8 cellular contexts compared by ENCODE assay signal in the genomic region with DNA sequence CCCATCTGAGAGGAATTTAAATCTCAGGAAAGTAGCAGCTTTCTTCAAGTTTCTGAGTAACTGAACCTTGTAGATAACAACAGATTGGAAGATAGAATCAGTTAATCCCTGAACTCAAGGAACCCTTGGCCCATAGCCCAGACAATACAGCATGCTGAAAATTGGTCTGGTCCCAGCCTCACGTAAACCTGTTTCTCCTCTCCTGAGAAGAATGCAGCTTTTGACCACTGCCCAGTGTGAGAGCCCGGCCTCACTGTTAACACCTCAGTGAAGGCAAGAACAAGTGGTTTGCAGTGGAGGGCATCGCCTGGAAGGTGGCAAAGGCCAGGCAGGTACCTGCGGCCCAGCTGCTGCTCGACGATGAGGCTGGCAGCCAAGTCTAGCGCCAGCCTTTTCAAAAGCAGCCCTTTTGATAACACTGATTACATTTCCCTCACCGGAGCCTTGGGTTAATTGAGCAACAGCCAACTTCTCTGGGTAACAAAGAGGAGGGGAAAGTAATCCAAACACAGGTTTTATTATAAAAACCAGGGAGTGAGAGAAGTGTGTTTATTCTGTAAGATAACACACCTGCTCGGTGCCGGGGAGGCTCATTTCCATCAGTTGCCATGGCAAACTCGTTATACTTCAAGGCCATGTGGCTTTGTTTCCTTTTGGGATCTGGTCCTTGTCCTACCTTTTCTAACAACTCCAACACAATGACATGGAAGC. TPM values are rescaled to one million over a fixed set of nuclear protein-coding genes. Genes with fewer than 3 reads are reported as not detected.
DNase-seq lines count a peak whose midpoint lies in the region; ATAC-seq and TF ChIP-seq lines count a peak whose summit lies in the region.

No MANE protein-coding gene starts in this region.

- peaks cover 23% of the 10 kb centered on the region for H3K36me3 Mint-ChIP-seq in MCF 10A (ENCODE audit: insufficient read depth, unreplicated experiment)

- DNase-seq in cardiac muscle cell (ENCODE audit: low read depth in 1 of 2, low spot score in 1 of 2) = peak in 1 of 2 donors; percentile 44
- no peak for DNase-seq in cardiac septum (ENCODE audit: low spot score)
- no peak for DNase-seq in MCF 10A (ENCODE audit: unreplicated experiment)
- no peak for DNase-seq in mesenchymal stem cell
- DNase-seq in NCI-H510A (lab: John Stamatoyannopoulos, UW) = no peak
- DNase-seq in SW 1271 (lab: John Stamatoyannopoulos, UW) = no peak
- no peak for DNase-seq in RPMI8226

- no TSS peak for BruUV-seq in MCF 10A (replicated peaks; lab: Mats Ljungman, UMichigan)

- H3K27ac ChIP-seq in cardiac muscle cell = peak overlapping the region; percentile 98
- peak overlapping the region; percentile 3 for H3K27ac ChIP-seq in mesenchymal stem cell (ENCODE audit: low read length, poor library complexity, severe bottlenecking)

- no peak overlapping the region for H3K4me2 ChIP-seq in mesenchymal stem cell (ENCODE audit: low read length, poor library complexity, severe bottlenecking)

- H3K79me1 ChIP-seq in mesenchymal stem cell (replicated peaks; ENCODE audit: low read length, poor library complexity, severe bottlenecking) = peaks cover 7% of the 10 kb centered on the region

- H3K36me3 ChIP-seq in cardiac muscle cell (no peaks in the 10 kb centered on the region), mesenchymal stem cell (ENCODE audit: control insufficient read depth in 1 of 2, insufficient read depth in 2 of 2, low read depth in 1 of 2, low read length in 2 of 2) (peaks cover 0 to 6% of the 10 kb centered on the region in 2 experiments)

- no peak overlapping the region for H3K4ac ChIP-seq in mesenchymal stem cell (ENCODE audit: low read depth in 1 of 2, low read length in 2 of 2)

- WGBS in mesenchymal stem cell = 83% methylated on average over 8 of the region's 11 CpGs

- no peak overlapping the region for H2BK120ac ChIP-seq in mesenchymal stem cell (ENCODE audit: low read depth, low read length)

- no peak for ATAC-seq in GM18868 (IDR thresholded peaks at IDR 0.05; ENCODE audit: unreplicated experiment)

- H3K9ac ChIP-seq in mesenchymal stem cell (ENCODE audit: low read length) = peak overlapping the region; percentile 79

- no peaks in the 10 kb centered on the region for H3K27me3 ChIP-seq in cardiac muscle cell
- no peaks in the 10 kb centered on the region for H3K27me3 ChIP-seq in mesenchymal stem cell (ENCODE audit: control insufficient read depth in 1 of 2, insufficient read depth in 1 of 2, low read length in 2 of 2)

- CTCF ChIA-PET in MCF 10A (lab: Yijun Ruan, JAX) = interaction anchor here (0.6 to 1.6 kb wide), 4 partner anchors 12 to 123 kb away, joined by 3 to 5 read pairs (median 3); no protein-coding TSS in a partner anchor

- peak overlapping the region; percentile 77 for H4K91ac ChIP-seq in mesenchymal stem cell (ENCODE audit: low read length)

- H3K27me3 Mint-ChIP-seq in MCF 10A (ENCODE audit: insufficient read depth, unreplicated experiment) = no peaks in the 10 kb centered on the region

- no peaks in the 10 kb centered on the region for H3K9me3 ChIP-seq in cardiac muscle cell (ENCODE audit: low read depth)
- no peaks in the 10 kb centered on the region for H3K9me3 ChIP-seq in mesenchymal stem cell (ENCODE audit: control insufficient read depth, low read length)

- H2AK5ac ChIP-seq in mesenchymal stem cell (ENCODE audit: low read length, severe bottlenecking) = peak overlapping the region; percentile 31

- H3K4me3 Mint-ChIP-seq in MCF 10A (ENCODE audit: unreplicated experiment) = peak overlapping the region; percentile 28

- H2BK5ac ChIP-seq in mesenchymal stem cell (ENCODE audit: low read depth, low read length, poor library complexity, severe bottlenecking) = no peak overlapping the region

- H3K4me1 Mint-ChIP-seq in MCF 10A (ENCODE audit: insufficient read depth, unreplicated experiment) = peaks cover 38% of the 10 kb centered on the region

- POLR2A ChIA-PET in MCF 10A (lab: Yijun Ruan, JAX) = interaction anchor here (0.7 to 6.8 kb wide), 17 partner anchors 9 to 71 kb away, joined by 3 to 54 read pairs (median 5); partner anchors contain the start of genes REV3L and TRAF3IP2

- no peak overlapping the region for H3K4me3 ChIP-seq in cardiac muscle cell
- H3K4me3 ChIP-seq in mesenchymal stem cell (ENCODE audit: insufficient read depth in 1 of 2, low read depth in 1 of 2, low read length in 2 of 2) = peak overlapping the region in 1 of 2 experiments; percentile 22

- peaks cover 42% of the 10 kb centered on the region for H3K4me1 ChIP-seq in cardiac muscle cell (ENCODE audit: low read depth)
- peaks cover 20% of the 10 kb centered on the region for H3K4me1 ChIP-seq in mesenchymal stem cell (ENCODE audit: control insufficient read depth, insufficient read depth, low read depth, low read length)

- H3K18ac ChIP-seq in mesenchymal stem cell (ENCODE audit: low read depth in 1 of 2, low read length in 2 of 2) = peak overlapping the region; percentile 28 to 67

- H3K23ac ChIP-seq in mesenchymal stem cell (ENCODE audit: low read length in 2 of 2) = no peak overlapping the region

- H3K27ac Mint-ChIP-seq in MCF 10A (ENCODE audit: low read depth, unreplicated experiment) = peak overlapping the region; percentile 21

- peak overlapping the region; percentile 61 to 89 for H2BK12ac ChIP-seq in mesenchymal stem cell (ENCODE audit: low read length in 2 of 2)

- peak overlapping the region; percentile 70 for H4K8ac ChIP-seq in mesenchymal stem cell (ENCODE audit: low read length)

- no peak overlapping the region for H2AFZ ChIP-seq in mesenchymal stem cell (ENCODE audit: low read depth, low read length)

- no peak overlapping the region for H3K14ac ChIP-seq in mesenchymal stem cell (ENCODE audit: low read length in 2 of 2)

- H2BK15ac ChIP-seq in mesenchymal stem cell (ENCODE audit: low read depth, poor library complexity, severe bottlenecking) = no peak overlapping the region

- TF ChIP-seq CTCF in cardiac muscle cell (IDR thresholded peaks at IDR 0.05; ENCODE audit: low read depth, low read length) (no peak), MCF 10A (IDR thresholded peaks at IDR 0.05; ENCODE audit: unreplicated experiment) (no peak)

- intact Hi-C loops in cardiac septum (cut with DNase I) (loop anchor here (5.0 kb wide), 2 partner anchors 51 to 69 kb away; partner anchors contain the start of gene REV3L), MCF 10A (cut with micrococcal nuclease) (loop anchor here (5.0 to 10.0 kb wide), 2 partner anchors 53 to 69 kb away; partner anchors contain the start of genes REV3L and TRAF3IP2)

- no peaks in the 10 kb centered on the region for H3K9me3 Mint-ChIP-seq in MCF 10A (ENCODE audit: unreplicated experiment)

RNA-seq across cellular contexts. Expression of gene TRAF3IP2, which starts 54.0 kb away (rescaled TPM):
- 19.0 and 28.9 TPM in 2 replicates for total RNA-seq in cardiac muscle cell
- 15.2 and 20.8 TPM in 2 replicates for polyA plus RNA-seq in cardiac muscle cell
- 6.5 TPM for total RNA-seq in cardiac septum
- total RNA-seq in MCF 10A (2022) = 56.8 and 57.9 TPM in 2 replicates
- polyA plus RNA-seq in mesenchymal stem cell (2013, experiment 1 of 2) = 12.5 TPM
- polyA plus RNA-seq in mesenchymal stem cell (2013, experiment 2 of 2) = 13.1 TPM
